Comparison of ENCODE assay signal across 6 cellular contexts in genomic region chr6:31817929-31818511, GRCh38. TPM values are rescaled to one million over a fixed set of nuclear protein-coding genes. Genes with fewer than 3 reads are reported as not detected.
DNase-seq lines count a peak whose midpoint lies in the region; ATAC-seq and TF ChIP-seq lines count a peak whose summit lies in the region.
"Not testable (repeated sequence)": the region's sequence is repeated elsewhere in the genome, so short reads cannot be mapped to it uniquely, and the experiment has no call there.

No MANE protein-coding gene starts in this region.

- H3K36me3 ChIP-seq in RWPE2 (ENCODE audit: low read depth); mucosa of stomach (ENCODE audit: control insufficient read depth, insufficient read depth, low read length): not testable (repeated sequence)

- peak overlapping the region; percentile 45 for H3K4me3 ChIP-seq in RWPE2 (ENCODE audit: severe bottlenecking)
- H3K4me3 ChIP-seq in astrocyte of the spinal cord (ENCODE audit: low read depth, low read length) = peak overlapping the region; percentile 41
- H3K4me3 ChIP-seq in foreskin fibroblast (ENCODE audit: low read depth in 1 of 2, low read length in 2 of 2) = peak overlapping the region; percentile 56 to 58
- H3K4me3 ChIP-seq in mucosa of stomach (ENCODE audit: low read length) = peak overlapping the region; percentile 71

- CTCF ChIA-PET in CD4-positive, alpha-beta T cell (lab: Charles Lee) = interaction anchor here (0.8 to 1.6 kb wide), 11 partner anchors 8 to 106 kb away, joined by 3 to 8 read pairs (median 5); partner anchors contain the start of genes HSPA1B, LSM2, MSH5 and VARS1

- in situ Hi-C loops in astrocyte of the spinal cord (cut with HindIII; ENCODE audit: low sequenced_read_pairs) = not testable (repeated sequence)

- not testable (repeated sequence) for H3K9me3 ChIP-seq in CD4-positive, alpha-beta T cell (ENCODE audit: control insufficient read depth, low read length); RWPE2 (ENCODE audit: severe bottlenecking); mucosa of stomach (ENCODE audit: control insufficient read depth, low read length)

- H3K27me3 ChIP-seq in CD4-positive, alpha-beta T cell (ENCODE audit: control insufficient read depth, insufficient read depth, low read length); RWPE2 (ENCODE audit: insufficient read depth, poor library complexity, severe bottlenecking); mucosa of stomach (ENCODE audit: control insufficient read depth, insufficient read depth, low read length): not testable (repeated sequence)

- peak overlapping the region; percentile 22 for H3K27ac ChIP-seq in CD4-positive, alpha-beta T cell (ENCODE audit: low read depth, low read length)
- peak overlapping the region; percentile 92 for H3K27ac ChIP-seq in RWPE2 (ENCODE audit: poor library complexity, severe bottlenecking)

- POLR2A ChIA-PET in CD4-positive, alpha-beta T cell (lab: Charles Lee) = interaction anchor here (0.9 to 2.5 kb wide), 16 partner anchors 9 to 236 kb away, joined by 3 to 22 read pairs (median 5); partner anchors contain the start of genes ABHD16A, BAG6, C6orf47 and DDAH2

- not testable (repeated sequence) for H3K9me3 Mint-ChIP-seq in CD4-positive, alpha-beta T cell; stimulated activated naive CD8-positive, alpha-beta T cell treated with anti-CD3 and anti-CD28 coated beads, Interleukin-15, amount 100 ng/mL, for 72 hours

- intact Hi-C loops in CD4-positive, alpha-beta T cell (cut with DNase I, micrococcal nuclease) = loop anchor here in 1 of 2 experiments (5.0 kb wide), 1 partner anchor 81 kb away; the partner anchor contains the start of gene CLIC1

- not testable (repeated sequence) for ATAC-seq in CD4-positive, alpha-beta T cell (ENCODE audit: poor library complexity); RWPE2 (ENCODE audit: low read depth); stimulated activated naive CD8-positive, alpha-beta T cell treated with anti-CD3 and anti-CD28 coated beads, Interleukin-15, amount 100 ng/mL, for 72 hours

- not testable (repeated sequence) for H3K27me3 Mint-ChIP-seq in CD4-positive, alpha-beta T cell; stimulated activated naive CD8-positive, alpha-beta T cell treated with anti-CD3 and anti-CD28 coated beads, Interleukin-15, amount 100 ng/mL, for 72 hours

- H3K4me1 Mint-ChIP-seq in CD4-positive, alpha-beta T cell (ENCODE audit: low read depth) = peaks cover 57% of the 10 kb centered on the region
- peaks cover 59% of the 10 kb centered on the region for H3K4me1 Mint-ChIP-seq in stimulated activated naive CD8-positive, alpha-beta T cell treated with anti-CD3 and anti-CD28 coated beads, Interleukin-15, amount 100 ng/mL, for 72 hours

- H3K9ac ChIP-seq in mucosa of stomach (ENCODE audit: low read length) = peak overlapping the region; percentile 52

- H3K4me1 ChIP-seq in RWPE2 (ENCODE audit: insufficient read depth, poor library complexity, severe bottlenecking) (peaks cover 29% of the 10 kb centered on the region), mucosa of stomach (ENCODE audit: control insufficient read depth, insufficient read depth, low read length) (peaks cover 48% of the 10 kb centered on the region)

- peaks cover 13% of the 10 kb centered on the region for H3K36me3 Mint-ChIP-seq in CD4-positive, alpha-beta T cell (ENCODE audit: low read depth)

- not testable (repeated sequence) for DNase-seq in CD4-positive, alpha-beta T cell; RWPE2 (ENCODE audit: low spot score); astrocyte of the spinal cord (ENCODE audit: low read depth, low spot score); foreskin fibroblast; stimulated activated naive CD8-positive, alpha-beta T cell treated with anti-CD3 and anti-CD28 coated beads, Interleukin-15, amount 100 ng/mL, for 72 hours

- TF ChIP-seq CTCF in CD4-positive, alpha-beta T cell (IDR thresholded peaks at IDR 0.05) = peak; percentile 26
- peak; percentile 20 for TF ChIP-seq CTCF in RWPE2 (IDR thresholded peaks at IDR 0.05; ENCODE audit: poor library complexity, severe bottlenecking)
- TF ChIP-seq CTCF in astrocyte of the spinal cord (IDR thresholded peaks at IDR 0.05; ENCODE audit: low read depth, low read length); foreskin fibroblast (IDR thresholded peaks at IDR 0.05; ENCODE audit: low read depth, low read length): not testable (repeated sequence)

- peak overlapping the region; percentile 86 for H3K4me3 Mint-ChIP-seq in CD4-positive, alpha-beta T cell
- peak overlapping the region; percentile 85 to 91 for H3K4me3 Mint-ChIP-seq in stimulated activated naive CD8-positive, alpha-beta T cell treated with anti-CD3 and anti-CD28 coated beads, Interleukin-15, amount 100 ng/mL, for 72 hours

- peak overlapping the region; percentile 89 for H3K27ac Mint-ChIP-seq in CD4-positive, alpha-beta T cell
- H3K27ac Mint-ChIP-seq in stimulated activated naive CD8-positive, alpha-beta T cell treated with anti-CD3 and anti-CD28 coated beads, Interleukin-15, amount 100 ng/mL, for 72 hours = peak overlapping the region; percentile 89 to 91

RNA-seq across cellular contexts. Expression of gene HSPA1A, which starts 2.7 kb away (rescaled TPM):
- 1 to 10 TPM; 8.1 to 9.8 TPM for total RNA-seq in CD4-positive, alpha-beta T cell

RNA-seq across cellular contexts. Expression of gene HSPA1L, which starts 2.9 kb away (rescaled TPM):
- total RNA-seq in CD4-positive, alpha-beta T cell = 1 to 10 TPM; 1.7 to 1.8 TPM

RNA-seq across cellular contexts. Expression of gene HSPA1B, which starts 9.5 kb away (rescaled TPM):
- total RNA-seq in CD4-positive, alpha-beta T cell = 1 to 10 TPM; 8.3 to 9.8 TPM

RNA-seq across cellular contexts. Expression of gene LSM2, which starts 11.3 kb away (rescaled TPM):
- 10 to 100 TPM; 12.6 to 13.7 TPM for total RNA-seq in CD4-positive, alpha-beta T cell

RNA-seq across cellular contexts. Expression of gene VARS1, which starts 22.5 kb away (rescaled TPM):
- total RNA-seq in CD4-positive, alpha-beta T cell = 10 to 100 TPM; 43.9 to 44.2 TPM
